6 cellular contexts compared by ENCODE assay signal in genomic region chr1:16058394-16059120, GRCh38. TPM values are rescaled to one million over a fixed set of nuclear protein-coding genes. Genes with fewer than 3 reads are reported as not detected.
"Had no signal": no experiment of that assay in that cellular context is flagged by ENCODE, and none has a peak within 500 bp of the region (broad histone marks: within the 10 kb centered on the region; RNA-seq: fewer than 3 reads in every experiment).

No MANE protein-coding gene starts in this region.

RNA-seq across cellular contexts. Expression of gene FAM131C, which starts 14.9 kb away (rescaled TPM):
- total RNA-seq: HepG2 had no signal
- polyA plus RNA-seq: IgD-negative memory B cell had no signal

RNA-seq across cellular contexts. Expression of gene CLCNKB, which starts 15.0 kb away (rescaled TPM):
- total RNA-seq: GM23248, H4, HepG2, HT1080 had no signal
- polyA plus RNA-seq: GM23248, IgD-negative memory B cell had no signal

RNA-seq across cellular contexts. Expression of gene CLCNKA, which starts 36.7 kb away (rescaled TPM):
- total RNA-seq: GM23248, H4, HepG2, HFFc6, HT1080 had no signal
- polyA plus RNA-seq: GM23248, IgD-negative memory B cell had no signal

RNA-seq across cellular contexts. Expression of gene HSPB7, which starts 40.7 kb away (rescaled TPM):
- total RNA-seq: H4, HepG2, HT1080 had no signal
- polyA plus RNA-seq: IgD-negative memory B cell had no signal

RNA-seq across cellular contexts. Expression of gene SRARP, which starts 54.5 kb away (rescaled TPM):
- total RNA-seq: GM23248, H4, HFFc6, HT1080 had no signal
- polyA plus RNA-seq: GM23248, IgD-negative memory B cell had no signal
